In genomic region chr7:18689535-18689934, GRCh38 we compare ENCODE assay signal across 30 cellular contexts.
"Had no signal": no experiment of that assay in that cellular context is flagged by ENCODE, and none has a peak within 500 bp of the region (broad histone marks: within the 10 kb centered on the region; RNA-seq: fewer than 3 reads in every experiment).

No MANE protein-coding gene starts in this region.

- H3K27ac Mint-ChIP-seq: activated CD4-positive, alpha-beta memory T cell treated with anti-CD3 and anti-CD28 coated beads for 36 hours; activated naive CD4-positive, alpha-beta T cell treated with anti-CD3 and anti-CD28 coated beads for 36 hours; activated naive CD8-positive, alpha-beta T cell treated with anti-CD3 and anti-CD28 coated beads, Interleukin-2, amount 10 ng/mL, durations not matched to agents 7 days and 5 days; activated T-helper 1 cell treated with anti-CD3 and anti-CD28 coated beads, Interleukin-12 subunit alpha, Interleukin-12 subunit beta, Interleukin-2, Interleukin-4 antibody, amounts not matched to agents 30 ng/mL and 10 ng/mL and 1 ng/mL, durations not matched to agents 14 hours and 24 hours and 36 hours; naive B cell; stimulated activated memory B cell treated with anti-CD40 and anti-IgM and Interleukin-4, amounts not matched to agents 10 μg/mL and 1 μg/mL and 100 μg/mL, for 72 hours; T-helper 1 cell treated with Interleukin-12 subunit alpha and Interleukin-12 subunit beta and Interleukin-4 antibody, amounts not matched to agents 30 μg/mL and 1 μg/mL, for 36 hours had no signal

- H3K36me3 ChIP-seq: ascending aorta, breast epithelium, right atrium auricular region, tibial nerve, WERI-Rb-1 had no signal

- H3K27me3 Mint-ChIP-seq: activated CD4-positive, alpha-beta memory T cell treated with anti-CD3 and anti-CD28 coated beads for 36 hours; activated naive CD8-positive, alpha-beta T cell treated with anti-CD3 and anti-CD28 coated beads, Interleukin-2, amount 10 ng/mL, durations not matched to agents 7 days and 5 days; naive B cell; stimulated activated memory B cell treated with anti-CD40 and anti-IgM and Interleukin-4, amounts not matched to agents 10 μg/mL and 1 μg/mL and 100 μg/mL, for 72 hours had no signal

- H3K4me2 ChIP-seq: hepatocyte, smooth muscle cell had no signal

- DNase-seq: activated CD4-positive, alpha-beta memory T cell treated with anti-CD3 and anti-CD28 coated beads for 36 hours; activated CD4-positive, alpha-beta T cell treated with anti-CD3 and anti-CD28 coated beads for 48 hours; activated CD8-positive, alpha-beta memory T cell treated with anti-CD3 and anti-CD28 coated beads, Interleukin-2, amount 50 U/mL, for 4 hours; activated effector memory CD4-positive, alpha-beta T cell treated with anti-CD3 and anti-CD28 coated beads, Interleukin-2, amount 50 U/mL, for 16 hours; activated naive CD4-positive, alpha-beta T cell treated with anti-CD3 and anti-CD28 coated beads for 36 hours; activated naive CD8-positive, alpha-beta T cell treated with anti-CD3 and anti-CD28 coated beads, Interleukin-2, amount 10 ng/mL, durations not matched to agents 7 days and 5 days; activated T-cell treated with anti-CD3 and anti-CD28 coated beads, Interleukin-2, amount 50 U/mL, for 1 hour; central memory CD4-positive, alpha-beta T cell; islet precursor cell; left ventricle myocardium superior; naive B cell; occipital lobe; stimulated activated CD4-positive, alpha-beta T cell treated with anti-CD3 and anti-CD28 coated beads, Interleukin-1b, Interleukin-23, amount 100 ng/mL, for 48 hours; stimulated activated CD4-positive, alpha-beta T cell treated with anti-CD3 and anti-CD28 coated beads, Interleukin-4, amount 100 ng/mL, for 4 hours; stimulated activated CD8-positive, alpha-beta memory T cell treated with anti-CD3 and anti-CD28 coated beads, Interleukin-4, amount 100 ng/mL, for 48 hours; T1000; WERI-Rb-1 had no signal

- H3K4me1 Mint-ChIP-seq: activated naive CD8-positive, alpha-beta T cell treated with anti-CD3 and anti-CD28 coated beads, Interleukin-2, amount 10 ng/mL, durations not matched to agents 7 days and 5 days; stimulated activated memory B cell treated with anti-CD40 and anti-IgM and Interleukin-4, amounts not matched to agents 10 μg/mL and 1 μg/mL and 100 μg/mL, for 72 hours had no signal

- FAIRE-seq: endothelial cell of umbilical vein, frontal cortex had no signal

- H3K36me3 Mint-ChIP-seq: activated CD4-positive, alpha-beta memory T cell treated with anti-CD3 and anti-CD28 coated beads for 36 hours; activated naive CD8-positive, alpha-beta T cell treated with anti-CD3 and anti-CD28 coated beads, Interleukin-2, amount 10 ng/mL, durations not matched to agents 7 days and 5 days had no signal

- H3K27me3 ChIP-seq: ascending aorta, breast epithelium, hepatocyte, right atrium auricular region, tibial nerve had no signal

- H3K9me3 ChIP-seq: ascending aorta, breast epithelium, right atrium auricular region, tibial nerve had no signal

- H3K9me3 Mint-ChIP-seq: activated CD4-positive, alpha-beta memory T cell treated with anti-CD3 and anti-CD28 coated beads for 36 hours; activated naive CD4-positive, alpha-beta T cell treated with anti-CD3 and anti-CD28 coated beads for 36 hours; activated naive CD8-positive, alpha-beta T cell treated with anti-CD3 and anti-CD28 coated beads, Interleukin-2, amount 10 ng/mL, durations not matched to agents 7 days and 5 days; activated T-helper 1 cell treated with anti-CD3 and anti-CD28 coated beads, Interleukin-12 subunit alpha, Interleukin-12 subunit beta, Interleukin-2, Interleukin-4 antibody, amounts not matched to agents 30 ng/mL and 10 ng/mL and 1 ng/mL, durations not matched to agents 14 hours and 24 hours and 36 hours; naive B cell; neural crest cell; stimulated activated memory B cell treated with anti-CD40 and anti-IgM and Interleukin-4, amounts not matched to agents 10 μg/mL and 1 μg/mL and 100 μg/mL, for 72 hours; T-helper 1 cell treated with Interleukin-12 subunit alpha and Interleukin-12 subunit beta and Interleukin-4 antibody, amounts not matched to agents 30 μg/mL and 1 μg/mL, for 36 hours had no signal

- H3K79me2 ChIP-seq: hepatocyte had no signal

- ATAC-seq: activated CD4-positive, CD25-positive, alpha-beta regulatory T cell treated with anti-CD3 and anti-CD28 coated beads, Interleukin-2, amount 50 U/mL, for 24 hours; left ventricle myocardium superior; stimulated activated memory B cell treated with anti-CD40 and anti-IgM and Interleukin-4, amounts not matched to agents 10 μg/mL and 1 μg/mL and 100 μg/mL, for 72 hours had no signal

- H3K4me1 ChIP-seq: ascending aorta, breast epithelium, right atrium auricular region, tibial nerve had no signal

- H3K4me3 Mint-ChIP-seq: activated CD4-positive, alpha-beta memory T cell treated with anti-CD3 and anti-CD28 coated beads for 36 hours; activated naive CD4-positive, alpha-beta T cell treated with anti-CD3 and anti-CD28 coated beads for 36 hours; activated naive CD8-positive, alpha-beta T cell treated with anti-CD3 and anti-CD28 coated beads, Interleukin-2, amount 10 ng/mL, durations not matched to agents 7 days and 5 days; activated T-helper 1 cell treated with anti-CD3 and anti-CD28 coated beads, Interleukin-12 subunit alpha, Interleukin-12 subunit beta, Interleukin-2, Interleukin-4 antibody, amounts not matched to agents 30 ng/mL and 10 ng/mL and 1 ng/mL, durations not matched to agents 14 hours and 24 hours and 36 hours; naive B cell; neural crest cell; stimulated activated memory B cell treated with anti-CD40 and anti-IgM and Interleukin-4, amounts not matched to agents 10 μg/mL and 1 μg/mL and 100 μg/mL, for 72 hours; T-helper 1 cell treated with Interleukin-12 subunit alpha and Interleukin-12 subunit beta and Interleukin-4 antibody, amounts not matched to agents 30 μg/mL and 1 μg/mL, for 36 hours had no signal

- H2AFZ ChIP-seq: hepatocyte had no signal

- H3K4me3 ChIP-seq: ascending aorta, breast epithelium, hepatocyte, right atrium auricular region, smooth muscle cell, tibial nerve had no signal

- H3K27ac ChIP-seq: ascending aorta, breast epithelium, right atrium auricular region, tibial nerve, WERI-Rb-1 had no signal
